1 cellular context compared by ENCODE assay signal in genomic region chr20:58078741-58079522, GRCh38.
TF ChIP-seq lines count a peak whose summit lies in the region.

No MANE protein-coding gene starts in this region.

TF ChIP-seq in SK-N-SH, 30 proteins besides CTCF, POLR2A, EP300 and RAD21 (continued from another document):
- TF ChIP-seq PBX3 (IDR thresholded peaks at IDR 0.05) = peak; percentile 38; the same call in 1 of the 2 replicates
